ENCODE assay signal across 9 cellular contexts in genomic region chr9:21395778-21396717, GRCh38. TPM values are rescaled to one million over a fixed set of nuclear protein-coding genes. Genes with fewer than 3 reads are reported as not detected.
DNase-seq lines count a peak whose midpoint lies in the region; ATAC-seq, FAIRE-seq and TF ChIP-seq lines count a peak whose summit lies in the region.
"Had no signal": no experiment of that assay in that cellular context is flagged by ENCODE, and none has a peak within 500 bp of the region (broad histone marks: within the 10 kb centered on the region; RNA-seq: fewer than 3 reads in every experiment).

No MANE protein-coding gene starts in this region.

- H3K27me3 Mint-ChIP-seq in activated T-cell treated with anti-CD3 and anti-CD28 coated beads, Interleukin-2, amount 50 U/mL, for 24 hours = peaks cover 68% of the 10 kb centered on the region
- no peaks in the 10 kb centered on the region for H3K27me3 Mint-ChIP-seq in neural progenitor cell (ENCODE audit: insufficient read depth, low read depth)

- H3K9me2 ChIP-seq in HCT116 (ENCODE audit: insufficient read depth) = no peaks in the 10 kb centered on the region

- H4K20me1 ChIP-seq in HCT116 (ENCODE audit: insufficient read depth) = no peaks in the 10 kb centered on the region
- no peaks in the 10 kb centered on the region for H4K20me1 ChIP-seq in neural progenitor cell (ENCODE audit: low read depth)

- intact Hi-C loops in HCT116 (cut with micrococcal nuclease) = loop anchor here (1.0 to 2.0 kb wide), 2 partner anchors 69 to 143 kb away; no protein-coding TSS in a partner anchor

- peaks cover 0 to 7% of the 10 kb centered on the region in 2 experiments; a peak in 1 of 4 replicates for H3K4me1 ChIP-seq in HCT116 (ENCODE audit: control insufficient read depth in 1 of 2, insufficient read depth in 2 of 2, low read length in 2 of 2)
- H3K4me1 ChIP-seq in neural progenitor cell = no peaks in the 10 kb centered on the region

- peak overlapping the region; percentile 99 for H2AFZ ChIP-seq in HCT116 (ENCODE audit: low read depth, low read length, poor library complexity, severe bottlenecking)
- peak overlapping the region; percentile 98 for H2AFZ ChIP-seq in neural progenitor cell (replicated peaks)

- peak; percentile 50 for TF ChIP-seq RAD21 in HCT116 (IDR thresholded peaks at IDR 0.05; ENCODE audit: low read depth)

- H3K27ac ChIP-seq in HCT116 (ENCODE audit: low read depth, low read length) (no peak overlapping the region), neural progenitor cell (no peak overlapping the region)

- peaks cover 23% of the 10 kb centered on the region for H3K4me1 Mint-ChIP-seq in activated T-cell treated with anti-CD3 and anti-CD28 coated beads, Interleukin-2, amount 50 U/mL, for 24 hours (ENCODE audit: low read depth)
- H3K4me1 Mint-ChIP-seq in neural progenitor cell = peaks cover 2% of the 10 kb centered on the region

- no peaks in the 10 kb centered on the region for H3K36me3 ChIP-seq in HCT116 (ENCODE audit: control insufficient read depth in 1 of 2, insufficient read depth in 2 of 2, low read length in 2 of 2)
- H3K36me3 ChIP-seq in neural progenitor cell = no peaks in the 10 kb centered on the region

- FAIRE-seq in GM12891 (lab: Jason Lieb, UNC) = peak; percentile 97

- H3K4me2 ChIP-seq in HCT116 (ENCODE audit: low read length) (peak overlapping the region; percentile 84), neural progenitor cell (peak overlapping the region; percentile 81)

- TF ChIP-seq POLR2A in GM12891 (IDR thresholded peaks at IDR 0.05; ENCODE audit: low read depth, low read length) = no peak
- no peak for TF ChIP-seq POLR2A in HCT116 (IDR thresholded peaks at IDR 0.05; ENCODE audit: borderline replicate concordance, extremely low read depth, insufficient read depth, insufficient read length)

- CTCF ChIA-PET in HCT116 (lab: Charles Lee) = interaction anchor here (0.6 to 2.6 kb wide), 34 partner anchors 8 to 399 kb away, joined by 3 to 22 read pairs (median 5); partner anchors contain the start of genes IFNA2, IFNA8 and KLHL9

- BruUV-seq in HCT116 (replicated peaks; lab: Mats Ljungman, UMichigan) = no TSS peak

- H3K27me3 ChIP-seq in HCT116 (ENCODE audit: insufficient read depth, low read length) (no peaks in the 10 kb centered on the region), neural progenitor cell (peaks cover 63% of the 10 kb centered on the region)

- H3K9ac ChIP-seq in HCT116 (ENCODE audit: low read length) (peak overlapping the region; percentile 44), neural progenitor cell (no peak overlapping the region)

- H3K9me3 Mint-ChIP-seq in activated T-cell treated with anti-CD3 and anti-CD28 coated beads, Interleukin-2, amount 50 U/mL, for 24 hours = no peaks in the 10 kb centered on the region
- H3K9me3 Mint-ChIP-seq in neural progenitor cell = no peaks in the 10 kb centered on the region

- peak; percentile 84 for ATAC-seq in HCT116

- peak overlapping the region; percentile 68 for H3K4me3 Mint-ChIP-seq in activated T-cell treated with anti-CD3 and anti-CD28 coated beads, Interleukin-2, amount 50 U/mL, for 24 hours
- peak overlapping the region; percentile 73 for H3K4me3 Mint-ChIP-seq in neural progenitor cell

- H3K4me3 ChIP-seq in HCT116 (replicated peaks in 1 of 2; ENCODE audit: low read depth in 1 of 2, low read length in 2 of 2) = peak overlapping the region; percentile 63 to 67
- peak overlapping the region; percentile 54 for H3K4me3 ChIP-seq in neural progenitor cell

- POLR2A ChIA-PET in HCT116 (lab: Charles Lee) = interaction anchor here (1.7 kb wide), 1 partner anchor 17 kb away, joined by 4 read pairs; no protein-coding TSS in a partner anchor

- no peaks in the 10 kb centered on the region for H3K9me3 ChIP-seq in HCT116 (ENCODE audit: control insufficient read depth in 1 of 2, insufficient read depth in 1 of 2, low read depth in 1 of 2, low read length in 2 of 2)
- H3K9me3 ChIP-seq in neural progenitor cell (ENCODE audit: low read depth) = no peaks in the 10 kb centered on the region

- RAD21 ChIA-PET in HCT116 (lab: Charles Lee; ENCODE audit: low non-redundant PET in 1 of 2, low total read pairs in 2 of 2, uncharacterized antibody in 2 of 2, unreplicated experiment in 2 of 2) = interaction anchor here in 1 of 2 experiments (1.4 kb wide), 1 partner anchor 143 kb away, joined by 5 read pairs; no protein-coding TSS in a partner anchor

- H3K79me2 ChIP-seq in HCT116 (ENCODE audit: insufficient read depth, low read length) (no peaks in the 10 kb centered on the region), neural progenitor cell (ENCODE audit: low read depth) (no peaks in the 10 kb centered on the region)

- DNase-seq in GM12891 (ENCODE audit: insufficient read length, low spot score) = peak; percentile 16
- peak; percentile 21 for DNase-seq in HCT116 (ENCODE audit: low read depth, low spot score)
- peak; percentile 13 for DNase-seq in NCI-H345 treated with DMSO at 0.1 percent for 48 hours (lab: John Stamatoyannopoulos, UW; ENCODE audit: unreplicated experiment)
- peak; percentile 79 for DNase-seq in activated T-cell treated with anti-CD3 and anti-CD28 coated beads, Interleukin-2, amount 50 U/mL, for 24 hours
- DNase-seq in fibroblast of peridontal ligament (ENCODE audit: extremely low read depth) = peak; percentile 13
- DNase-seq in neural progenitor cell (ENCODE audit: low spot score) = peak; percentile 94
- peak; percentile 76 for DNase-seq in superior temporal gyrus (ENCODE audit: extremely low spot score)
- no peak for DNase-seq in GF-D8 (lab: John Stamatoyannopoulos, UW)

- no peaks in the 10 kb centered on the region for H3K36me3 Mint-ChIP-seq in activated T-cell treated with anti-CD3 and anti-CD28 coated beads, Interleukin-2, amount 50 U/mL, for 24 hours (ENCODE audit: low read depth)
- H3K36me3 Mint-ChIP-seq in neural progenitor cell = no peaks in the 10 kb centered on the region

- H3F3A ChIP-seq in neural progenitor cell (ENCODE audit: low read depth) = no peaks in the 10 kb centered on the region

- no peak overlapping the region for H3K27ac Mint-ChIP-seq in activated T-cell treated with anti-CD3 and anti-CD28 coated beads, Interleukin-2, amount 50 U/mL, for 24 hours
- H3K27ac Mint-ChIP-seq in neural progenitor cell = no peak overlapping the region

- peak; percentile 76 to 94 (median 92) for TF ChIP-seq CTCF in HCT116 (IDR thresholded peaks at IDR 0.05 in 2 of 3, conservative IDR thresholded peaks at IDR 0.05 in 1 of 3; ENCODE audit: borderline replicate concordance in 1 of 3, insufficient read depth in 1 of 3, low read depth in 2 of 3, low read length in 2 of 3)
- peak; percentile 95 for TF ChIP-seq CTCF in neural progenitor cell (IDR thresholded peaks at IDR 0.05)

TF ChIP-seq in GM12891, 5 proteins besides CTCF, POLR2A, EP300 and RAD21:
- TF ChIP-seq SPI1 (IDR thresholded peaks at IDR 0.05; ENCODE audit: low read depth, low read length) (no peak), TAF1 (IDR thresholded peaks at IDR 0.05; ENCODE audit: low read depth, low read length) (no peak), PAX5 (IDR thresholded peaks at IDR 0.05; ENCODE audit: insufficient read depth, low read length, severe bottlenecking) (no peak), POU2F2 (IDR thresholded peaks at IDR 0.05; ENCODE audit: low read depth, low read length) (no peak), POLR2AphosphoS5 (IDR thresholded peaks at IDR 0.05; ENCODE audit: low read depth, low read length) (no peak)

TF ChIP-seq in HCT116, 20 proteins besides CTCF, POLR2A, EP300 and RAD21:
- TF ChIP-seq MAX (IDR thresholded peaks at IDR 0.05) (peak; percentile 45), EGR1 (IDR thresholded peaks at IDR 0.05; ENCODE audit: low read depth) (no peak), EZH2phosphoT487 (IDR thresholded peaks at IDR 0.05; ENCODE audit: borderline replicate concordance) (no peak), TCF7L2 (IDR thresholded peaks at IDR 0.05; ENCODE audit: borderline replicate concordance, extremely low read depth, insufficient read depth, insufficient read length) (peak; percentile 49), ZFX (IDR thresholded peaks at IDR 0.05) (no peak)
TF ChIP-seq in HCT116: peak in this region for 2.

RNA-seq across cellular contexts. Expression of gene IFNA2, which starts 10.8 kb away (rescaled TPM):
- polyA plus RNA-seq in GM12891 (2012; ENCODE audit: low read depth, missing spikeins) = 0.31 TPM
- total RNA-seq in HCT116 (2021; ENCODE audit: unreplicated experiment) (not detected), neural progenitor cell (ENCODE audit: low replicate concordance) (not detected in 2 replicates)
- not detected in 2 replicates for polyA plus RNA-seq in HCT116 (2012)
- total RNA-seq: temporal lobe had no signal

RNA-seq across cellular contexts. Expression of gene IFNA8, which starts 12.9 kb away (rescaled TPM):
- polyA plus RNA-seq in GM12891 (2012; ENCODE audit: low read depth, missing spikeins) = not detected
- total RNA-seq in HCT116 (2021; ENCODE audit: unreplicated experiment) (not detected), neural progenitor cell (ENCODE audit: low replicate concordance) (not detected in 2 replicates)
- polyA plus RNA-seq in HCT116 (2012) = not detected in 2 replicates
- total RNA-seq: temporal lobe had no signal

RNA-seq across cellular contexts. Expression of gene IFNA13, which starts 28.2 kb away (rescaled TPM):
- not detected for polyA plus RNA-seq in GM12891 (2012; ENCODE audit: low read depth, missing spikeins)
- total RNA-seq in HCT116 (2021; ENCODE audit: unreplicated experiment) (not detected), neural progenitor cell (ENCODE audit: low replicate concordance) (not detected in 2 replicates)
- polyA plus RNA-seq in HCT116 (2012) = not detected in 2 replicates
- total RNA-seq: temporal lobe had no signal

RNA-seq across cellular contexts. Expression of gene IFNA1, which starts 44.2 kb away (rescaled TPM):
- polyA plus RNA-seq in GM12891 (2012; ENCODE audit: low read depth, missing spikeins) = not detected
- total RNA-seq in HCT116 (2021; ENCODE audit: unreplicated experiment) (not detected), neural progenitor cell (ENCODE audit: low replicate concordance) (not detected in 2 replicates)
- not detected in 2 replicates for polyA plus RNA-seq in HCT116 (2012)
- total RNA-seq: temporal lobe had no signal

RNA-seq across cellular contexts. Expression of gene IFNA6, which starts 45.4 kb away (rescaled TPM):
- not detected for polyA plus RNA-seq in GM12891 (2012; ENCODE audit: low read depth, missing spikeins)
- total RNA-seq in HCT116 (2021; ENCODE audit: unreplicated experiment) = not detected
- not detected in 2 replicates for polyA plus RNA-seq in HCT116 (2012)
- not detected in 2 replicates for total RNA-seq in neural progenitor cell (ENCODE audit: low replicate concordance)
- total RNA-seq: temporal lobe had no signal
